Comparison of ENCODE assay signal across 8 cellular contexts in the genomic region with DNA sequence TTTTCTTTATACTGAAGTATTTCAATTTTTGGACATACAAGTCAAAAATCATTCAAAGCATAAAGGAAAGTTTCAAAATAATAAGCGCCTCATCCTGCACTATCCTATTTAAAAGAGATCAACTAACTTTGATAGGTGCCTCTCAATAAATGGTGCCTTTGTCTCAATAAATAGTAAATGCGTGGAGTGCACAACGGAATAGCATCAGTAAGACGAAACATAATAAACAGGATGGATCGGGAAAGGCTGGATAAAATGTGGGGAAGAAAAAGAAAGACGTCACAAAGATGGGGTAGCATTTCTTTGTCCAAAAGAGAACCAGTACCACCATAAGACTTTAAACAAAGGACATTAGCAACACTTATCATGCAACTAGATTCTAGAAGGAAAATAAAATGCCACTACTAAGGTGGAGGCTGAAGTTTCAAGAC. TPM values are rescaled to one million over a fixed set of nuclear protein-coding genes. Genes with fewer than 3 reads are reported as not detected.
DNase-seq lines count a peak whose midpoint lies in the region; ATAC-seq, FAIRE-seq and TF ChIP-seq lines count a peak whose summit lies in the region.

No MANE protein-coding gene starts in this region.

- peaks cover 7% of the 10 kb centered on the region for H3K23me2 ChIP-seq in H1 (ENCODE audit: low read depth, low read length)

- H4K91ac ChIP-seq in H1 (replicated peaks; ENCODE audit: insufficient read length, low read length), result no peak overlapping the region
- no peak overlapping the region for H4K91ac ChIP-seq in neuronal stem cell (ENCODE audit: low read depth, low read length, poor library complexity)

- H3K4me1 ChIP-seq in CD4-positive, alpha-beta memory T cell (ENCODE audit: insufficient read depth, low read length), result peaks cover 15% of the 10 kb centered on the region
- H3K4me1 ChIP-seq in Loucy (ENCODE audit: insufficient read depth, low read length, poor library complexity, severe bottlenecking) (peaks cover 28% of the 10 kb centered on the region), H1 (replicated peaks in 1 of 4; ENCODE audit: control insufficient read depth in 3 of 4, insufficient read depth in 4 of 4, low read length in 3 of 4) (peaks cover 2 to 7% (median 5%) of the 10 kb centered on the region in 4 experiments; a peak in 4 of 7 replicates), neuronal stem cell (ENCODE audit: control insufficient read depth in 2 of 2, insufficient read depth in 1 of 2, low read depth in 1 of 2, low read length in 2 of 2) (peaks cover 3 to 7% of the 10 kb centered on the region in 2 donors)

- H3K4me2 ChIP-seq in Loucy (ENCODE audit: low read depth, low read length, poor library complexity, severe bottlenecking) (peak overlapping the region; percentile 82), H1 (ENCODE audit: insufficient read depth in 1 of 2, low read depth in 2 of 2, low read length in 2 of 2) (peak overlapping the region; percentile 70 to 81), neuronal stem cell (ENCODE audit: insufficient read depth, low read length, poor library complexity, severe bottlenecking) (peak overlapping the region; percentile 68)

- no peak for TF ChIP-seq RAD21 in H1 (IDR thresholded peaks at IDR 0.05 in 1 of 2, conservative IDR thresholded peaks at IDR 0.05 in 1 of 2; ENCODE audit: low read depth in 2 of 2, low read length in 2 of 2)

- H3K27ac ChIP-seq in CD4-positive, alpha-beta memory T cell (ENCODE audit: low read depth, low read length), result no peak overlapping the region
- H3K27ac ChIP-seq in H1 (ENCODE audit: low read depth, low read length) (no peak overlapping the region), neuronal stem cell (replicated peaks; ENCODE audit: low read length) (peak overlapping the region; percentile 44)

- H3K9ac ChIP-seq in Loucy (ENCODE audit: low read depth, low read length, poor library complexity, severe bottlenecking) (peak overlapping the region; percentile 23), H1 (replicated peaks in 1 of 4; ENCODE audit: extremely low read depth in 1 of 4, low read depth in 3 of 4, low read length in 3 of 4) (peak overlapping the region in 2 of 4 experiments; percentile 15 to 27; a peak in 1 of 7 replicates), neuronal stem cell (ENCODE audit: low read depth, low read length, poor library complexity) (no peak overlapping the region)

- no peaks in the 10 kb centered on the region for H3K9me2 ChIP-seq in Loucy (replicated peaks; ENCODE audit: low read depth, low read length)

- no peak overlapping the region for H3K56ac ChIP-seq in H1 (replicated peaks; ENCODE audit: insufficient read length, low read depth, low read length)

- H3K27me3 ChIP-seq in CD4-positive, alpha-beta memory T cell (ENCODE audit: insufficient read depth, low read length), result peaks cover 30% of the 10 kb centered on the region
- no peaks in the 10 kb centered on the region for H3K27me3 ChIP-seq in Loucy (ENCODE audit: insufficient read depth, low read length, poor library complexity, severe bottlenecking)
- H3K27me3 ChIP-seq in H1 (replicated peaks in 1 of 4; ENCODE audit: control insufficient read depth in 3 of 4, extremely low read depth in 1 of 4, insufficient read depth in 3 of 4, low read length in 3 of 4), result no peaks in the 10 kb centered on the region
- H3K27me3 ChIP-seq in neuronal stem cell (ENCODE audit: control insufficient read depth in 3 of 3, insufficient read depth in 3 of 3, low read depth in 1 of 3, low read length in 3 of 3), result no peaks in the 10 kb centered on the region

- H2BK15ac ChIP-seq in H1 (ENCODE audit: low read length), result no peak overlapping the region
- H2BK15ac ChIP-seq in neuronal stem cell (ENCODE audit: low read length), result no peak overlapping the region

- H3K36me3 ChIP-seq in CD4-positive, alpha-beta memory T cell (ENCODE audit: insufficient read depth, low read length), result no peaks in the 10 kb centered on the region
- H3K36me3 ChIP-seq in Loucy (ENCODE audit: insufficient read depth, low read length), result no peaks in the 10 kb centered on the region
- no peaks in the 10 kb centered on the region for H3K36me3 ChIP-seq in H1 (ENCODE audit: control insufficient read depth in 2 of 4, insufficient read depth in 4 of 4, low read length in 3 of 4)
- no peaks in the 10 kb centered on the region for H3K36me3 ChIP-seq in neuronal stem cell (replicated peaks in 1 of 2; ENCODE audit: control insufficient read depth in 2 of 2, insufficient read depth in 2 of 2, low read length in 2 of 2)

- FAIRE-seq in H1 (lab: Jason Lieb, UNC), result no peak

- peak overlapping the region; percentile 92 for H2AFZ ChIP-seq in Loucy (ENCODE audit: low read length)
- peak overlapping the region; percentile 77 for H2AFZ ChIP-seq in H1 (ENCODE audit: low read length)
- peak overlapping the region; percentile 95 for H2AFZ ChIP-seq in neuronal stem cell (ENCODE audit: low read length)

- H3K4me3 ChIP-seq in CD4-positive, alpha-beta memory T cell (ENCODE audit: low read length in 2 of 2), result peak overlapping the region in 1 of 2 donors; percentile 46
- H3K4me3 ChIP-seq in Loucy (ENCODE audit: low read length, poor library complexity, severe bottlenecking) (peak overlapping the region; percentile 83), H1 (ENCODE audit: extremely low read depth in 1 of 4, insufficient read depth in 2 of 4, low read depth in 3 of 4, low read length in 4 of 4) (peak overlapping the region; percentile 55 to 65 (median 62)), neuronal stem cell (ENCODE audit: low read length in 2 of 2) (peak overlapping the region; percentile 5 to 93)

- H3K18ac ChIP-seq in H1 (ENCODE audit: extremely low read depth, low read length), result no peak overlapping the region
- peak overlapping the region; percentile 86 for H3K18ac ChIP-seq in neuronal stem cell (ENCODE audit: low read length)

- H2AK5ac ChIP-seq in H1 (ENCODE audit: low read depth, low read length), result no peak overlapping the region
- no peak overlapping the region for H2AK5ac ChIP-seq in neuronal stem cell (ENCODE audit: low read depth, low read length)

- H2BK5ac ChIP-seq in H1 (ENCODE audit: low read depth, low read length) (no peak overlapping the region), neuronal stem cell (ENCODE audit: low read length) (no peak overlapping the region)

- no peak overlapping the region for H2BK20ac ChIP-seq in H1 (ENCODE audit: low read length)

- H2BK120ac ChIP-seq in H1 (replicated peaks; ENCODE audit: low read depth, low read length), result no peak overlapping the region
- no peak overlapping the region for H2BK120ac ChIP-seq in neuronal stem cell (ENCODE audit: low read depth, low read length)

- H3K9me3 Mint-ChIP-seq in CD4-positive, alpha-beta memory T cell, result no peaks in the 10 kb centered on the region

- POLR2A ChIA-PET in CD4-positive, alpha-beta memory T cell (lab: Charles Lee; ENCODE audit: partially characterized antibody), result no interaction called here
- POLR2A ChIA-PET in H1 (lab: Charles Lee; ENCODE audit: partially characterized antibody), result no interaction called here

- 53% methylated on average over 6 of the region's 6 CpGs; no CpG with 5 or more reads in 1 of the 2 experiments for WGBS in H1 (ENCODE audit: extremely low coverage in 1 of 2, insufficient coverage in 1 of 2, insufficient read length in 1 of 2, insufficient replicate concordance in 2 of 2, low coverage in 1 of 2, low lambda C conversion rate in 2 of 2, missing lambda C conversion rate in 1 of 2), 2 experiments
- WGBS in neuronal stem cell (ENCODE audit: extremely low coverage in 2 of 2, insufficient read length in 2 of 2, insufficient replicate concordance in 1 of 2), 2 donors, result no CpG with 5 or more reads among the region's 6 CpGs

- no peaks in the 10 kb centered on the region for H3K9me3 ChIP-seq in CD4-positive, alpha-beta memory T cell (ENCODE audit: control insufficient read depth in 1 of 2, low read length in 2 of 2)
- no peaks in the 10 kb centered on the region for H3K9me3 ChIP-seq in Loucy (ENCODE audit: insufficient read depth, low read depth, low read length)
- H3K9me3 ChIP-seq in H1 (ENCODE audit: insufficient read depth in 2 of 2, low read depth in 1 of 2, low read length in 1 of 2), result peaks cover 0 to 4% of the 10 kb centered on the region in 2 experiments; a peak in 1 of 4 replicates
- no peaks in the 10 kb centered on the region for H3K9me3 ChIP-seq in neuronal stem cell (replicated peaks in 1 of 2; ENCODE audit: control insufficient read depth in 2 of 2, insufficient read depth in 1 of 2, low read depth in 1 of 2, low read length in 2 of 2)

- H3K23ac ChIP-seq in H1 (ENCODE audit: insufficient read length) (no peak overlapping the region), neuronal stem cell (ENCODE audit: low read depth, low read length, poor library complexity) (no peak overlapping the region)

- TF ChIP-seq EP300 in H1 (IDR thresholded peaks at IDR 0.05; ENCODE audit: borderline replicate concordance in 1 of 2, low read depth in 2 of 2, low read length in 2 of 2), result no peak

- H3K27me3 Mint-ChIP-seq in CD4-positive, alpha-beta memory T cell, result peaks cover 19 to 23% of the 10 kb centered on the region in 2 donors

- H3K4ac ChIP-seq in H1 (replicated peaks; ENCODE audit: insufficient read length, low read depth, low read length), result no peak overlapping the region
- H3K4ac ChIP-seq in neuronal stem cell (ENCODE audit: low read length), result no peak overlapping the region

- no peak for DNase-seq in CD4-positive, alpha-beta memory T cell
- DNase-seq in H1 (ENCODE audit: low read depth in 1 of 2, low spot score in 2 of 2), result no peak
- no peak for DNase-seq in neuronal stem cell (ENCODE audit: low spot score)
- DNase-seq in stimulated activated naive CD4-positive, alpha-beta T cell (lab: John Stamatoyannopoulos, UW), result no peak
- no peak for DNase-seq in OCI-M2 (lab: John Stamatoyannopoulos, UW; ENCODE audit: unreplicated experiment)
- no peak for DNase-seq in HT-29 (ENCODE audit: low spot score)

- peak overlapping the region; percentile 67 to 87 (median 84) for H3K4me3 Mint-ChIP-seq in CD4-positive, alpha-beta memory T cell

- TF ChIP-seq POLR2A in H1 (IDR thresholded peaks at IDR 0.05; ENCODE audit: control extremely low read depth in 1 of 2, low read depth in 2 of 2, low read length in 2 of 2), result no peak

- 0 out of 2 replicates have a peak, but pooled peaks cover 3% of the 10 kb centered on the region for H3F3A ChIP-seq in Loucy (ENCODE audit: low read depth)

- H3K14ac ChIP-seq in H1 (ENCODE audit: insufficient read length) (no peak overlapping the region), neuronal stem cell (ENCODE audit: low read length) (no peak overlapping the region)

- no peak for ATAC-seq in HG02763 (IDR thresholded peaks at IDR 0.05; ENCODE audit: unreplicated experiment)

- H4K20me1 ChIP-seq in Loucy (ENCODE audit: insufficient read depth, low read length, poor library complexity, severe bottlenecking), result no peaks in the 10 kb centered on the region
- peaks cover 0 to 2% of the 10 kb centered on the region in 2 experiments for H4K20me1 ChIP-seq in H1 (replicated peaks in 1 of 2; ENCODE audit: control insufficient read depth in 1 of 2, insufficient read depth in 2 of 2, low read length in 2 of 2)

- peaks cover 7 to 21% (median 10%) of the 10 kb centered on the region in 4 donors for H3K4me1 Mint-ChIP-seq in CD4-positive, alpha-beta memory T cell

- no peaks in the 10 kb centered on the region for H3K36me3 Mint-ChIP-seq in CD4-positive, alpha-beta memory T cell

- peak overlapping the region in 5 of 7 donors; percentile 21 to 92 (median 62) for H3K27ac Mint-ChIP-seq in CD4-positive, alpha-beta memory T cell

- H4K8ac ChIP-seq in H1 (ENCODE audit: extremely low read depth, insufficient read depth, low read length), result no peak overlapping the region
- no peak overlapping the region for H4K8ac ChIP-seq in neuronal stem cell (ENCODE audit: low read depth, low read length)

- no peak for TF ChIP-seq CTCF in Loucy (conservative IDR thresholded peaks at IDR 0.05; ENCODE audit: low read length)
- TF ChIP-seq CTCF in H1 (IDR thresholded peaks at IDR 0.05; ENCODE audit: control extremely low read depth in 1 of 3, insufficient read depth in 1 of 3, low read depth in 1 of 3, low read length in 3 of 3), result no peak

- CTCF ChIA-PET in CD4-positive, alpha-beta memory T cell (lab: Charles Lee; ENCODE audit: partially characterized antibody), result no interaction called here
- CTCF ChIA-PET in H1 (lab: Charles Lee; ENCODE audit: partially characterized antibody), result no interaction called here

- no peaks in the 10 kb centered on the region for H3K79me1 ChIP-seq in H1 (ENCODE audit: low read depth, low read length)
- peaks cover 2% of the 10 kb centered on the region for H3K79me1 ChIP-seq in neuronal stem cell (ENCODE audit: low read depth, low read length)

- H4K5ac ChIP-seq in H1 (ENCODE audit: insufficient read length, low read depth, low read length), result no peak overlapping the region

- H3K79me2 ChIP-seq in Loucy (ENCODE audit: insufficient read depth, low read length) (no peaks in the 10 kb centered on the region), H1 (ENCODE audit: control insufficient read depth in 1 of 2, insufficient read depth in 2 of 2, low read length in 2 of 2) (peaks cover 0 to 31% of the 10 kb centered on the region in 2 experiments; a peak in 3 of 4 replicates)

- intact Hi-C loops in CD4-positive, alpha-beta memory T cell (cut with micrococcal nuclease), result loop anchor here (1.0 to 10.0 kb wide), 3 partner anchors 83 to 179 kb away; partner anchors contain the start of genes HBP1 and PIK3CG

- no peak overlapping the region for H2BK12ac ChIP-seq in H1 (ENCODE audit: low read depth, low read length)
- peak overlapping the region; percentile 17 for H2BK12ac ChIP-seq in neuronal stem cell (ENCODE audit: low read length)

RNA-seq across cellular contexts. Expression of gene PRKAR2B, which starts 0.6 kb away (rescaled TPM):
- total RNA-seq in CD4-positive, alpha-beta memory T cell, result under 1 TPM; 0.29 to 0.47 TPM
- under 1 TPM; 0.39 to 0.46 TPM for polyA plus RNA-seq in CD4-positive, alpha-beta memory T cell
- total RNA-seq in H1 (2021; fragmentation: NEBNext Ultra II Directional; extraction: Animal tissue kit (Norgen Biotek cat#: 25700)), result 35.1 and 37.0 TPM in 2 replicates
- polyA plus RNA-seq in H1 (2011; rRNA removed), result 6.4 and 10.4 TPM in 2 replicates
- polyA plus RNA-seq in H1 (2011; cell fraction: cytosol; rRNA removed), result 15.2 TPM
- 4.4 TPM for polyA plus RNA-seq in H1 (2011; cell fraction: nucleus; rRNA removed)
- polyA plus RNA-seq in H1 (2012, experiment 1 of 2), result 11.0 to 25.9 TPM (median 14.0 TPM) in 4 replicates
- 3.2 TPM for polyA plus RNA-seq in H1 (2012, experiment 2 of 2)
- 19.4 TPM for polyA plus RNA-seq in H1 (2013, experiment 1 of 2)
- 19.3 TPM for polyA plus RNA-seq in H1 (2013, experiment 2 of 2)
- 9.6 and 10.1 TPM in 2 replicates for polyA minus RNA-seq in H1 (2011; rRNA and poly(A)+ RNA removed)
- polyA minus RNA-seq in H1 (2011; cell fraction: cytosol; rRNA and poly(A)+ RNA removed), result 15.2 TPM
- polyA minus RNA-seq in H1 (2011; cell fraction: nucleus; rRNA and poly(A)+ RNA removed), result 11.1 TPM
- polyA plus RNA-seq in neuronal stem cell (2013, experiment 1 of 2), result 25.0 TPM
- polyA plus RNA-seq in neuronal stem cell (2013, experiment 2 of 2), result 25.9 TPM
- total RNA-seq in HT-29 (2014; rRNA removed; shearing (Covaris generic)), result not detected in 2 replicates

Comparison
In these comparisons a context has a peak if more than half of its experiments do, and no peak if none do; other contexts are left out.
1. RNA of gene PRKAR2B, which starts 0.6 kb away (total RNA-seq): 35.1 to 37.0 TPM in H1; 0.29 to 0.47 TPM in CD4-positive, alpha-beta memory T cell and not detected in HT-29; every median in the first group is over 10 times any median in the second.
2. Peak in every context shown above with its lines, with median percentiles within 50 percentile points of each other: H2AFZ ChIP-seq and H3K4me2 ChIP-seq.